ENCODE assay signal across 10 cellular contexts in the genomic region with DNA sequence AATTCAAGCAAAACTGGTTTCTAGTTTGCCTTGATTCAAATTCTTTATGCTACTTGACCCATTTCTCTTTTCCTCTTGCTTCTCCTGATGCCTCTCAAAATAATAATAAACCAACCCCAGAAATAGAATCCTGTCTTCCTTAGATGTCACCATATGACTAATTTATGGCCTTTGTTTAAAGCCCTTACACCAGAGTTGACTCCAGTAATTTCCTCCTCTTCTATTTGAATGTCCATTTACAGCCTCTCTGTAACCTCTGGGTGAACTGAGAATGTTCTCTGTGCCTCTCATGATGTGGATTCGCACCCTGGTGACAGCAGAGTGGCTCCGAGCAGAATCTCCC. TPM values are rescaled to one million over a fixed set of nuclear protein-coding genes. Genes with fewer than 3 reads are reported as not detected.
A peak's percentile ranks its signal among the peaks of the same experiment; 100 is the strongest.
DNase-seq lines count a peak whose midpoint lies in the region; ATAC-seq and TF ChIP-seq lines count a peak whose summit lies in the region.
"Had no signal": no experiment of that assay in that cellular context is flagged by ENCODE, and none has a peak within 500 bp of the region (broad histone marks: within the 10 kb centered on the region; RNA-seq: fewer than 3 reads in every experiment).

No MANE protein-coding gene starts in this region.

- H3K4me3 ChIP-seq in HEK293 (ENCODE audit: low read depth, low read length) (no peak overlapping the region), dorsolateral prefrontal cortex (no peak overlapping the region)

- peaks cover 12 to 14% (median 14%) of the 10 kb centered on the region in 3 donors for H3K4me1 Mint-ChIP-seq in naive B cell
- H3K4me1 Mint-ChIP-seq: activated naive CD4-positive, alpha-beta T cell treated with anti-CD3 and anti-CD28 coated beads, Interleukin-2, amount 50 U/mL, for 24 hours had no signal

- H3K36me3 Mint-ChIP-seq in naive B cell = no peaks in the 10 kb centered on the region
- H3K36me3 Mint-ChIP-seq: activated naive CD4-positive, alpha-beta T cell treated with anti-CD3 and anti-CD28 coated beads, Interleukin-2, amount 50 U/mL, for 24 hours had no signal

- TF ChIP-seq CTCF in HEK293 (tag by site-specific recombination; IDR thresholded peaks at IDR 0.05) (no peak), dorsolateral prefrontal cortex (IDR thresholded peaks at IDR 0.05 in 54 of 56, conservative IDR thresholded peaks at IDR 0.05 in 2 of 56; ENCODE audit: low read depth in 1 of 56, partially characterized antibody in 56 of 56) (no peak)

- POLR2A ChIA-PET in HEK293 (lab: Yijun Ruan, JAX) = no interaction called here

- H3K27ac ChIP-seq in HEK293 (ENCODE audit: extremely low read depth, low read depth, low read length) (no peak overlapping the region), dorsolateral prefrontal cortex (peak overlapping the region in 1 of 59 donors; percentile 23)
- H3K27ac ChIP-seq: KMS-11 had no signal

- no peaks in the 10 kb centered on the region for H3K9me3 Mint-ChIP-seq in naive B cell
- H3K9me3 Mint-ChIP-seq: activated naive CD4-positive, alpha-beta T cell treated with anti-CD3 and anti-CD28 coated beads, Interleukin-2, amount 50 U/mL, for 24 hours had no signal

- intact Hi-C loops in dorsolateral prefrontal cortex (cut with DNase I) = no loop called here

- peak overlapping the region in 4 of 6 donors; percentile 13 to 84 (median 32) for H3K27ac Mint-ChIP-seq in naive B cell
- H3K27ac Mint-ChIP-seq: activated naive CD4-positive, alpha-beta T cell treated with anti-CD3 and anti-CD28 coated beads, Interleukin-2, amount 50 U/mL, for 24 hours had no signal

- DNase-seq in HT-29 (ENCODE audit: low spot score) (peak; percentile 61), naive B cell (no peak), NCI-H1092 (lab: John Stamatoyannopoulos, UW) (no peak), occipital lobe (lab: John Stamatoyannopoulos, UW) (no peak), dorsolateral prefrontal cortex (no peak)
- DNase-seq in stimulated activated CD4-positive, alpha-beta T cell treated with anti-CD3 and anti-CD28 coated beads, Interleukin-4, amount 100 ng/mL, for 4 hours = no peak

- H3K27me3 Mint-ChIP-seq in naive B cell = no peaks in the 10 kb centered on the region
- H3K27me3 Mint-ChIP-seq: activated naive CD4-positive, alpha-beta T cell treated with anti-CD3 and anti-CD28 coated beads, Interleukin-2, amount 50 U/mL, for 24 hours had no signal

- H3K36me3 ChIP-seq in HEK293 (ENCODE audit: control insufficient read depth in 2 of 2, insufficient read depth in 1 of 2, low read length in 2 of 2) = no peaks in the 10 kb centered on the region

- CTCF ChIA-PET in HEK293 (lab: Yijun Ruan, JAX) = no interaction called here

- H3K4me3 Mint-ChIP-seq in naive B cell = no peak overlapping the region
- H3K4me3 Mint-ChIP-seq: activated naive CD4-positive, alpha-beta T cell treated with anti-CD3 and anti-CD28 coated beads, Interleukin-2, amount 50 U/mL, for 24 hours had no signal

- peak; percentile 52 for ATAC-seq in GM18505 (IDR thresholded peaks at IDR 0.05; ENCODE audit: unreplicated experiment)
- ATAC-seq in naive B cell (ENCODE audit: low read depth in 2 of 2) = no peak

- H3K4me1 ChIP-seq in HEK293 (ENCODE audit: control insufficient read depth, insufficient read depth, low read length) = peaks cover 22% of the 10 kb centered on the region

- no peaks in the 10 kb centered on the region for H3K9me3 ChIP-seq in HEK293 (ENCODE audit: control insufficient read depth, insufficient read depth, low read depth, low read length)

- no peaks in the 10 kb centered on the region for H3K27me3 ChIP-seq in dorsolateral prefrontal cortex

- TF ChIP-seq POLR2A in GM18505 (IDR thresholded peaks at IDR 0.05; ENCODE audit: borderline replicate concordance, extremely low read depth, insufficient read depth, insufficient read length) = no peak

TF ChIP-seq in HEK293, 187 proteins besides CTCF, POLR2A, EP300 and RAD21:
- TF ChIP-seq BCL11A (tag by site-specific recombination; IDR thresholded peaks at IDR 0.05; ENCODE audit: low read depth) = no peak
- TF ChIP-seq ZNF544 (tag by site-specific recombination; IDR thresholded peaks at IDR 0.05) = no peak
- peak; percentile 33; the same call in 1 of the 2 replicates for TF ChIP-seq FEZF1 (tag by site-specific recombination; IDR thresholded peaks at IDR 0.05)
TF ChIP-seq in HEK293: peak in this region for 1.

RNA-seq across cellular contexts. Expression of a gene that starts 31.5 kb away (rescaled TPM):
- 2.6 and 3.5 TPM in 2 replicates for total RNA-seq in HT-29 (2014; rRNA removed; shearing (Covaris generic))
- under 1 TPM in 5 of 6 donors, not detected in 1; 0.08 to 0.61 (median 0.24) TPM for polyA plus RNA-seq in naive B cell (ENCODE audit: low read depth in 6 of 6)
- total RNA-seq in occipital lobe = 2.3 TPM
- total RNA-seq in dorsolateral prefrontal cortex = 10 to 100 TPM in 109 of 120 experiments, 1 to 10 TPM in 11; 7.3 to 24.4 (median 13.4) TPM
